In genomic region chr7:142110098-142110497, GRCh38 we compare ENCODE assay signal across 28 cellular contexts. TPM values are rescaled to one million over a fixed set of nuclear protein-coding genes. Genes with fewer than 3 reads are reported as not detected.
"Had no signal": no experiment of that assay in that cellular context is flagged by ENCODE, and none has a peak within 500 bp of the region (broad histone marks: within the 10 kb centered on the region; RNA-seq: fewer than 3 reads in every experiment).

No MANE protein-coding gene starts in this region.

- H3K27me3 ChIP-seq: Peyer's patch had no signal

- H3K27ac ChIP-seq: KMS-11, SJSA1 had no signal

- H3K9ac ChIP-seq: KMS-11, SK-N-SH had no signal

- H3K4me2 ChIP-seq: KMS-11, SK-N-SH had no signal

- H3K36me3 ChIP-seq: SJSA1 had no signal

- H3K4me3 ChIP-seq: Peyer's patch, SJSA1 had no signal

- H3K9me3 ChIP-seq: Peyer's patch, SJSA1, SK-N-SH had no signal

- H3K4me1 ChIP-seq: SJSA1 had no signal

- H3K9me2 ChIP-seq: SK-N-SH had no signal

- DNase-seq: Karpas-422, MM.1S, MV-4-11, NCI-H1092, NCI-H1105, NCI-H1417 treated with DMSO at 0.1 percent for 48 hours, NCI-H1436 treated with DMSO at 0.1 percent for 48 hours, NCI-H1694 treated with DMSO at 0.1 percent for 48 hours, NCI-H187 treated with DMSO at 0.1 percent for 48 hours, NCI-H2029, NCI-H2081, NCI-H2171, NCI-H226, NCI-H446 treated with DMSO at 0.1 percent for 48 hours, NCI-H510A, NCI-H748 treated with DMSO at 0.1 percent for 48 hours, NCI-H82, Peyer's patch, Right ventricle myocardium superior, RPMI8226, SHP77 treated with DMSO at 0.1 percent for 48 hours, SK-N-SH, SW 1271 had no signal

RNA-seq across cellular contexts. Expression of gene MGAM2, which starts 1.4 kb away (rescaled TPM):
- total RNA-seq: LHCN-M2, M059J, OCI-LY7, SJSA1 had no signal
- polyA plus RNA-seq: SK-N-SH had no signal
